ENCODE assay signal across 9 cellular contexts in genomic region chr4:94256833-94257232, GRCh38. TPM values are rescaled to one million over a fixed set of nuclear protein-coding genes. Genes with fewer than 3 reads are reported as not detected.
A peak's percentile ranks its signal among the peaks of the same experiment; 100 is the strongest.
DNase-seq lines count a peak whose midpoint lies in the region; TF ChIP-seq lines count a peak whose summit lies in the region.
"Had no signal": no experiment of that assay in that cellular context is flagged by ENCODE, and none has a peak within 500 bp of the region (broad histone marks: within the 10 kb centered on the region; RNA-seq: fewer than 3 reads in every experiment).

No MANE protein-coding gene starts in this region.

- no peak overlapping the region for H3K4me2 ChIP-seq in OCI-LY7 (ENCODE audit: low read length)

- H3K27ac ChIP-seq in A673 (ENCODE audit: low read depth, low read length, poor library complexity, severe bottlenecking) (no peak overlapping the region), OCI-LY7 (ENCODE audit: low read depth, low read length, poor library complexity, severe bottlenecking) (no peak overlapping the region)
- H3K27ac ChIP-seq in effector memory CD4-positive, alpha-beta T cell (ENCODE audit: insufficient read depth, low read length, poor library complexity, severe bottlenecking): no peak overlapping the region
- H3K27ac ChIP-seq: brain microvascular endothelial cell had no signal

- no peak overlapping the region for H3K4me3 ChIP-seq in A673 (ENCODE audit: low read depth, low read length, poor library complexity, severe bottlenecking)
- no peak overlapping the region for H3K4me3 ChIP-seq in OCI-LY7 (ENCODE audit: low read depth, low read length, poor library complexity, severe bottlenecking)
- H3K4me3 ChIP-seq in effector memory CD4-positive, alpha-beta T cell (ENCODE audit: insufficient read depth, low read depth, low read length, poor library complexity, severe bottlenecking): no peak overlapping the region

- no peaks in the 10 kb centered on the region for H3K9me2 ChIP-seq in OCI-LY7 (ENCODE audit: insufficient read depth, low read length)

- BruUV-seq in A673 (replicated peaks; lab: Mats Ljungman, UMichigan): no TSS peak
- no TSS peak for BruUV-seq in OCI-LY7 (replicated peaks; lab: Mats Ljungman, UMichigan)

- no peaks in the 10 kb centered on the region for H3K27me3 ChIP-seq in A673 (replicated peaks; ENCODE audit: insufficient read depth, low read depth, low read length, poor library complexity)
- H3K27me3 ChIP-seq in effector memory CD4-positive, alpha-beta T cell (replicated peaks; ENCODE audit: control insufficient read depth, insufficient read depth, low read length, poor library complexity, severe bottlenecking): no peaks in the 10 kb centered on the region
- H3K27me3 ChIP-seq: brain microvascular endothelial cell had no signal

- H3K79me2 ChIP-seq in OCI-LY7 (ENCODE audit: insufficient read depth, low read depth, low read length): no peaks in the 10 kb centered on the region

- POLR2A ChIA-PET in A673 (lab: Charles Lee; ENCODE audit: low non-redundant PET): no interaction called here
- POLR2A ChIA-PET in GM10248 (lab: Yijun Ruan, JAX): no interaction called here
- POLR2A ChIA-PET in OCI-LY7 (lab: Charles Lee): no interaction called here

- H2AFZ ChIP-seq in OCI-LY7 (ENCODE audit: low read length): no peak overlapping the region

- no peak for TF ChIP-seq POLR2A in erythroblast (IDR thresholded peaks at IDR 0.05; ENCODE audit: low read length)

- H3K4me1 ChIP-seq in A673 (ENCODE audit: insufficient read depth, low read length, poor library complexity, severe bottlenecking) (peaks cover 9% of the 10 kb centered on the region), OCI-LY7 (ENCODE audit: insufficient read depth, low read length, poor library complexity, severe bottlenecking) (no peaks in the 10 kb centered on the region)
- no peaks in the 10 kb centered on the region for H3K4me1 ChIP-seq in effector memory CD4-positive, alpha-beta T cell (ENCODE audit: control insufficient read depth, insufficient read depth, low read length, poor library complexity, severe bottlenecking)

- CTCF ChIA-PET in A673 (lab: Charles Lee) (no interaction called here), GM10248 (lab: Yijun Ruan, JAX) (interaction anchor here (0.8 to 1.0 kb wide), 2 partner anchors 14 to 461 kb away, joined by 3 read pairs; no protein-coding TSS in a partner anchor), OCI-LY7 (lab: Charles Lee; ENCODE audit: unreplicated experiment) (no interaction called here)

- DNase-seq in A673 (ENCODE audit: low spot score) (peak; percentile 16), GM10248 (ENCODE audit: extremely low spot score) (no peak), OCI-LY7 (ENCODE audit: low spot score) (peak; percentile 14), erythroblast (lab: John Stamatoyannopoulos, UW) (peak; percentile 8 to 45), NCI-H510A treated with DMSO at 0.1 percent for 48 hours (lab: John Stamatoyannopoulos, UW) (no peak), middle frontal gyrus (ENCODE audit: extremely low spot score, low spot score) (no peak)
- no peak for DNase-seq in effector memory CD4-positive, alpha-beta T cell
- no peak for DNase-seq in activated CD8-positive, alpha-beta memory T cell treated with anti-CD3 and anti-CD28 coated beads, Interleukin-2, amount 50 U/mL, for 4 hours
- DNase-seq: brain microvascular endothelial cell had no signal

- intact Hi-C loops in A673 (cut with micrococcal nuclease; ENCODE audit: unreplicated experiment) (loop anchor here (5.0 kb wide), 1 partner anchor 465 kb away; no protein-coding TSS in a partner anchor), OCI-LY7 (cut with micrococcal nuclease; ENCODE audit: unreplicated experiment) (no loop called here)

- TF ChIP-seq CTCF in A673 (conservative IDR thresholded peaks at IDR 0.05; ENCODE audit: low read depth, low read length) (peak; percentile 43), GM10248 (IDR thresholded peaks at IDR 0.05; ENCODE audit: control extremely low read depth, extremely low read depth, low read depth, missing control alignments) (peak; percentile 41), OCI-LY7 (conservative IDR thresholded peaks at IDR 0.05; ENCODE audit: low read length) (peak; percentile 68)

- no peaks in the 10 kb centered on the region for H3K9me3 ChIP-seq in A673 (ENCODE audit: low read depth, low read length, poor library complexity, severe bottlenecking)
- no peaks in the 10 kb centered on the region for H3K9me3 ChIP-seq in OCI-LY7 (ENCODE audit: low read length)
- H3K9me3 ChIP-seq in effector memory CD4-positive, alpha-beta T cell (ENCODE audit: control insufficient read depth, low read length): no peaks in the 10 kb centered on the region

- no peaks in the 10 kb centered on the region for H4K20me1 ChIP-seq in OCI-LY7 (ENCODE audit: insufficient read depth, low read length)

- H3K36me3 ChIP-seq in A673 (ENCODE audit: insufficient read depth, low read length, poor library complexity, severe bottlenecking) (peaks cover 8% of the 10 kb centered on the region), OCI-LY7 (ENCODE audit: insufficient read depth, low read length) (peaks cover 94% of the 10 kb centered on the region)
- H3K36me3 ChIP-seq in effector memory CD4-positive, alpha-beta T cell (ENCODE audit: control insufficient read depth, insufficient read depth, low read length): peaks cover 13% of the 10 kb centered on the region

RNA-seq across cellular contexts. Expression of gene SMARCAD1, which starts 49.2 kb away (rescaled TPM):
- total RNA-seq in A673 (2021) (25.3 and 27.1 TPM in 2 replicates), OCI-LY7 (2022) (43.9 and 47.5 TPM in 2 replicates)
- 29.9 and 33.9 TPM in 2 replicates for total RNA-seq in OCI-LY7 (2014; rRNA removed; shearing (Covaris generic))

Comparison
In these comparisons a context has a peak if more than half of its experiments do, and no peak if none do; other contexts are left out.
1. DNase-seq: peak in A673 (single experiment), OCI-LY7 (single experiment) and erythroblast (2 of 2); none in GM10248 (single experiment), effector memory CD4-positive, alpha-beta T cell (0 of 3), NCI-H510A treated with DMSO at 0.1 percent for 48 hours (single experiment), activated CD8-positive, alpha-beta memory T cell treated with anti-CD3 and anti-CD28 coated beads, Interleukin-2, amount 50 U/mL, for 4 hours (single experiment) and middle frontal gyrus (single experiment).
2. Peak in every context shown above with its lines, with median percentiles within 50 percentile points of each other: CTCF ChIP-seq.